In the genomic region with DNA sequence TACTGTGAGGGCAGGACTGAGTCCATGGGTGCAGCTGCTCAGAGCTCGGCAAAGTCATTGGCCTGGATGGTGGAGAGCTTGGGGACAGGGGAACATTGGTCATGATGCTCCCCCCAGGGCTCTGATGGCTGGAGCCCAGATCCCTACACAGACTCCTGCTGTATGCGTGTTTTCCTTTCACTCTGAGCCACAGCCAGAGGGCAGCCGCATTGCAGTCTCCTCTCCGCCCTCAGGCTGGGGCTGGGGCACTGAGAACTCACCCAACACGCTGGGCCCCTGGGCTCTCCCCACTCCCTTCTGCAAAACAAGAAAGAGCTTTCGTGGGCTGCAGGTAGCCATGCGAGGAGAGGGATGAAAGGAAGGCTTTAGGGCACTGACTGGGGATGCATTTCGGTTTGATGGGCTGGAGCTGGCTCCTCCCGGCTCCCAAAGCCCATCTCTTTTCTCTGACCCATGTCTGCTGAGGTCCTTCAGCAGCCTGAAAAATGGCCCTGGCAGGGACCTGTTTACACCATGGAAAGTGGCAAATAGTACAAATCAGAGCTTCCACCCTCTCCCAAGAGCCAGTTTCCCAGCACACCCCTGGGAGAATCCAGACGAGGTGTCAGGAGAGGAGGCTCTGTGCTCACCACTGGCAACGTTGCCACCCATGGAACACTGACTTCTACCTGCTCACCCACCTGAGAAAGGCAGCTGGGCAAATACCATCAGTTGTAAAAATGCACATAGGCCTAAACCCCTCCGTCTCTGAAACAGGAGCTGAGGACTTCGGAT, we compare ENCODE assay signal across 16 cellular contexts. TPM values are rescaled to one million over a fixed set of nuclear protein-coding genes. Genes with fewer than 3 reads are reported as not detected.
DNase-seq lines count a peak whose midpoint lies in the region; ATAC-seq and TF ChIP-seq lines count a peak whose summit lies in the region.
"Had no signal": no experiment of that assay in that cellular context is flagged by ENCODE, and none has a peak within 500 bp of the region (broad histone marks: within the 10 kb centered on the region; RNA-seq: fewer than 3 reads in every experiment).

No MANE protein-coding gene starts in this region.

- peaks cover 18% of the 10 kb centered on the region; the same call in 2 of the 3 replicates for H3K36me3 Mint-ChIP-seq in GM23338 (ENCODE audit: low read depth)

- peaks cover 2% of the 10 kb centered on the region; the same call in 1 of the 2 replicates for H3K9me2 ChIP-seq in GM23338 (ENCODE audit: insufficient read depth)

- peaks cover 22% of the 10 kb centered on the region for H3K4me1 Mint-ChIP-seq in GM23338

- TF ChIP-seq CTCF in GM23338 (conservative IDR thresholded peaks at IDR 0.05; ENCODE audit: low read depth in 2 of 2) (peak in 1 of 2 experiments; percentile 32; a peak in 2 of 4 replicates), retinal pigment epithelial cell (conservative IDR thresholded peaks at IDR 0.05; ENCODE audit: low read depth, low read length) (peak; percentile 26)

- peaks cover 11% of the 10 kb centered on the region for H3K4me1 ChIP-seq in GM23338 (ENCODE audit: insufficient read depth)

- H3K27me3 ChIP-seq in GM23338 (ENCODE audit: insufficient read depth) (no peaks in the 10 kb centered on the region), layer of hippocampus (ENCODE audit: control insufficient read depth, insufficient read depth, low read length) (no peaks in the 10 kb centered on the region), MG63 (no peaks in the 10 kb centered on the region)
- H3K27me3 ChIP-seq: heart right ventricle had no signal

- H4K20me1 ChIP-seq in GM23338 (replicated peaks; ENCODE audit: insufficient read depth) = no peaks in the 10 kb centered on the region

- no peaks in the 10 kb centered on the region for H3F3A ChIP-seq in GM23338 (replicated peaks; ENCODE audit: low read depth)

- H3K4me3 ChIP-seq in GM23338 = no peak overlapping the region
- no peak overlapping the region for H3K4me3 ChIP-seq in retinal pigment epithelial cell (ENCODE audit: low read length)
- H3K4me3 ChIP-seq in MG63 = no peak overlapping the region
- H3K4me3 ChIP-seq: GM23248, heart right ventricle, K562, SK-N-MC had no signal

- no peaks in the 10 kb centered on the region for H3K9me3 ChIP-seq in MG63
- H3K9me3 ChIP-seq: heart right ventricle had no signal

- no peaks in the 10 kb centered on the region; the same call in 2 of the 3 replicates for H3K9me3 Mint-ChIP-seq in GM23338
- H3K9me3 Mint-ChIP-seq: naive thymus-derived CD8-positive, alpha-beta T cell; T-helper 2 cell treated with Interferon-gamma antibody and Interleukin-4, amounts not matched to agents 5 μg/mL and 100 μg/mL, for 36 hours had no signal

- no peak overlapping the region for H3K4me3 Mint-ChIP-seq in GM23338
- H3K4me3 Mint-ChIP-seq: naive thymus-derived CD8-positive, alpha-beta T cell; T-helper 2 cell treated with Interferon-gamma antibody and Interleukin-4, amounts not matched to agents 5 μg/mL and 100 μg/mL, for 36 hours had no signal

- H3K27me3 Mint-ChIP-seq in GM23338 (ENCODE audit: insufficient read depth, low read depth, poor library complexity) = peaks cover 7% of the 10 kb centered on the region
- H3K27me3 Mint-ChIP-seq: naive thymus-derived CD8-positive, alpha-beta T cell had no signal

- peak; percentile 32 for ATAC-seq in GM23338
- ATAC-seq: K562; naive thymus-derived CD8-positive, alpha-beta T cell had no signal

- no peak for DNase-seq in GM23338 (ENCODE audit: low spot score)
- DNase-seq in anterior cingulate cortex (lab: John Stamatoyannopoulos, UW) = peak in 49 of 58 donors; percentile 11 to 84 (median 64)
- DNase-seq in retinal pigment epithelial cell (ENCODE audit: low read depth) = no peak
- no peak for DNase-seq in NCI-H1092 (lab: John Stamatoyannopoulos, UW)
- DNase-seq in MG63 = no peak
- DNase-seq in NCI-H526 (lab: John Stamatoyannopoulos, UW) = no peak
- DNase-seq: cerebellar nuclear complex; GM23248; heart right ventricle; naive thymus-derived CD8-positive, alpha-beta T cell; NCI-H1930; NCI-H345 had no signal

- H3K79me2 ChIP-seq in GM23338 (replicated peaks; ENCODE audit: insufficient read depth) = no peaks in the 10 kb centered on the region

- no peak overlapping the region for H3K27ac Mint-ChIP-seq in GM23338
- H3K27ac Mint-ChIP-seq: T-helper 2 cell treated with Interferon-gamma antibody and Interleukin-4, amounts not matched to agents 5 μg/mL and 100 μg/mL, for 36 hours had no signal

- H3K27ac ChIP-seq in GM23338 (ENCODE audit: low read depth) (no peak overlapping the region), layer of hippocampus (ENCODE audit: low read depth, low read length) (peak overlapping the region; percentile 79)
- H3K27ac ChIP-seq: GM23248, heart right ventricle, SK-N-MC had no signal

- H3K4me2 ChIP-seq in GM23338 = no peak overlapping the region

- H2AFZ ChIP-seq in GM23338 = no peak overlapping the region
- H2AFZ ChIP-seq: GM23248 had no signal

- H3K36me3 ChIP-seq in GM23338 (ENCODE audit: insufficient read depth) (no peaks in the 10 kb centered on the region), MG63 (peaks cover 92% of the 10 kb centered on the region)

TF ChIP-seq in GM23338, 12 proteins besides CTCF, POLR2A, EP300 and RAD21 (continues in another document):
- TF ChIP-seq, protein P1, sequence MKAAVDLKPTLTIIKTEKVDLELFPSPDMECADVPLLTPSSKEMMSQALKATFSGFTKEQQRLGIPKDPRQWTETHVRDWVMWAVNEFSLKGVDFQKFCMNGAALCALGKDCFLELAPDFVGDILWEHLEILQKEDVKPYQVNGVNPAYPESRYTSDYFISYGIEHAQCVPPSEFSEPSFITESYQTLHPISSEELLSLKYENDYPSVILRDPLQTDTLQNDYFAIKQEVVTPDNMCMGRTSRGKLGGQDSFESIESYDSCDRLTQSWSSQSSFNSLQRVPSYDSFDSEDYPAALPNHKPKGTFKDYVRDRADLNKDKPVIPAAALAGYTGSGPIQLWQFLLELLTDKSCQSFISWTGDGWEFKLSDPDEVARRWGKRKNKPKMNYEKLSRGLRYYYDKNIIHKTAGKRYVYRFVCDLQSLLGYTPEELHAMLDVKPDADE (IDR thresholded peaks at IDR 0.05) = no peak
- TF ChIP-seq, protein P2, sequence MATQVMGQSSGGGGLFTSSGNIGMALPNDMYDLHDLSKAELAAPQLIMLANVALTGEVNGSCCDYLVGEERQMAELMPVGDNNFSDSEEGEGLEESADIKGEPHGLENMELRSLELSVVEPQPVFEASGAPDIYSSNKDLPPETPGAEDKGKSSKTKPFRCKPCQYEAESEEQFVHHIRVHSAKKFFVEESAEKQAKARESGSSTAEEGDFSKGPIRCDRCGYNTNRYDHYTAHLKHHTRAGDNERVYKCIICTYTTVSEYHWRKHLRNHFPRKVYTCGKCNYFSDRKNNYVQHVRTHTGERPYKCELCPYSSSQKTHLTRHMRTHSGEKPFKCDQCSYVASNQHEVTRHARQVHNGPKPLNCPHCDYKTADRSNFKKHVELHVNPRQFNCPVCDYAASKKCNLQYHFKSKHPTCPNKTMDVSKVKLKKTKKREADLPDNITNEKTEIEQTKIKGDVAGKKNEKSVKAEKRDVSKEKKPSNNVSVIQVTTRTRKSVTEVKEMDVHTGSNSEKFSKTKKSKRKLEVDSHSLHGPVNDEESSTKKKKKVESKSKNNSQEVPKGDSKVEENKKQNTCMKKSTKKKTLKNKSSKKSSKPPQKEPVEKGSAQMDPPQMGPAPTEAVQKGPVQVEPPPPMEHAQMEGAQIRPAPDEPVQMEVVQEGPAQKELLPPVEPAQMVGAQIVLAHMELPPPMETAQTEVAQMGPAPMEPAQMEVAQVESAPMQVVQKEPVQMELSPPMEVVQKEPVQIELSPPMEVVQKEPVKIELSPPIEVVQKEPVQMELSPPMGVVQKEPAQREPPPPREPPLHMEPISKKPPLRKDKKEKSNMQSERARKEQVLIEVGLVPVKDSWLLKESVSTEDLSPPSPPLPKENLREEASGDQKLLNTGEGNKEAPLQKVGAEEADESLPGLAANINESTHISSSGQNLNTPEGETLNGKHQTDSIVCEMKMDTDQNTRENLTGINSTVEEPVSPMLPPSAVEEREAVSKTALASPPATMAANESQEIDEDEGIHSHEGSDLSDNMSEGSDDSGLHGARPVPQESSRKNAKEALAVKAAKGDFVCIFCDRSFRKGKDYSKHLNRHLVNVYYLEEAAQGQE (IDR thresholded peaks at IDR 0.05; ENCODE audit: unreplicated experiment) = no peak

RNA-seq across cellular contexts. Expression of a gene that starts 43.9 kb away (rescaled TPM):
- 17.5 and 17.8 TPM in 2 replicates for total RNA-seq in GM23338 (2014; rRNA removed; shearing (Covaris generic))
- polyA plus RNA-seq in GM23338 (2016; fragmentation: Nextera tagmentation; extraction: Ambion mirVana) = 8.4 and 8.8 TPM in 2 replicates
- 198 and 218 TPM in 2 replicates for total RNA-seq in MG63 (2014; rRNA removed; shearing (Covaris generic); ENCODE audit: low replicate concordance)

Comparison
In these comparisons a context has a peak if more than half of its experiments do, and no peak if none do; other contexts are left out.
1. DNase-seq: peak in anterior cingulate cortex (49 of 58); none in GM23338 (single experiment), retinal pigment epithelial cell (single experiment), NCI-H1092 (single experiment), MG63 (single experiment) and NCI-H526 (0 of 2).
2. RNA of a gene that starts 43.9 kb away (total RNA-seq): 198 to 218 TPM in MG63; 17.5 to 17.8 TPM in GM23338; every median in the first group is over 10 times any median in the second.